ENCODE assay signal across 14 cellular contexts in genomic region chr17:78697846-78698343, GRCh38.
DNase-seq lines count a peak whose midpoint lies in the region; ATAC-seq and TF ChIP-seq lines count a peak whose summit lies in the region.
"Had no signal": no experiment of that assay in that cellular context is flagged by ENCODE, and none has a peak within 500 bp of the region (broad histone marks: within the 10 kb centered on the region; RNA-seq: fewer than 3 reads in every experiment).

No MANE protein-coding gene starts in this region.

- H3K4ac ChIP-seq in mesenchymal stem cell (ENCODE audit: low read depth in 1 of 2, low read length in 2 of 2), result no peak overlapping the region

- H3K27me3 ChIP-seq in OCI-LY3 (ENCODE audit: low read depth, low read length) (no peaks in the 10 kb centered on the region), mesenchymal stem cell (ENCODE audit: control insufficient read depth in 1 of 2, insufficient read depth in 1 of 2, low read length in 2 of 2) (no peaks in the 10 kb centered on the region)

- H3K36me3 ChIP-seq in OCI-LY3 (replicated peaks; ENCODE audit: low read depth, low read length), result peaks cover 43% of the 10 kb centered on the region
- peaks cover 27 to 76% of the 10 kb centered on the region in 2 experiments for H3K36me3 ChIP-seq in mesenchymal stem cell (ENCODE audit: control insufficient read depth in 1 of 2, insufficient read depth in 2 of 2, low read depth in 1 of 2, low read length in 2 of 2)

- H2AFZ ChIP-seq in OCI-LY3 (ENCODE audit: low read depth, low read length), result no peak overlapping the region
- H2AFZ ChIP-seq in mesenchymal stem cell (ENCODE audit: low read depth, low read length), result no peak overlapping the region

- no peak overlapping the region for H3K14ac ChIP-seq in mesenchymal stem cell (ENCODE audit: low read length in 2 of 2)

- no peak overlapping the region for H3K18ac ChIP-seq in mesenchymal stem cell (ENCODE audit: low read depth in 1 of 2, low read length in 2 of 2)

- H2BK120ac ChIP-seq in mesenchymal stem cell (ENCODE audit: low read depth, low read length), result no peak overlapping the region

- WGBS in mesenchymal stem cell, result 97% methylated on average over 19 of the region's 21 CpGs

- no peaks in the 10 kb centered on the region for H4K20me1 ChIP-seq in OCI-LY3 (ENCODE audit: insufficient read depth, low read length)

- H3K27me3 Mint-ChIP-seq in activated naive CD4-positive, alpha-beta T cell treated with anti-CD3 and anti-CD28 coated beads for 36 hours (ENCODE audit: low read depth), result no peaks in the 10 kb centered on the region
- no peaks in the 10 kb centered on the region for H3K27me3 Mint-ChIP-seq in stimulated activated memory B cell treated with anti-CD40 and anti-IgM and Interleukin-4, amounts not matched to agents 10 μg/mL and 1 μg/mL and 100 μg/mL, for 72 hours

- H3K4me3 ChIP-seq in OCI-LY3 (ENCODE audit: low read length), result no peak overlapping the region
- no peak overlapping the region for H3K4me3 ChIP-seq in mesenchymal stem cell (ENCODE audit: insufficient read depth in 1 of 2, low read depth in 1 of 2, low read length in 2 of 2)
- H3K4me3 ChIP-seq: smooth muscle cell had no signal

- H3K4me1 ChIP-seq in OCI-LY3 (ENCODE audit: low read length), result peaks cover 60% of the 10 kb centered on the region
- peaks cover 2% of the 10 kb centered on the region for H3K4me1 ChIP-seq in mesenchymal stem cell (ENCODE audit: control insufficient read depth, insufficient read depth, low read depth, low read length)
- H3K4me1 ChIP-seq: Caco-2 had no signal

- H3K79me1 ChIP-seq in mesenchymal stem cell (replicated peaks; ENCODE audit: low read length, poor library complexity, severe bottlenecking), result peaks cover 2% of the 10 kb centered on the region

- H3K4me3 Mint-ChIP-seq in activated naive CD4-positive, alpha-beta T cell treated with anti-CD3 and anti-CD28 coated beads for 36 hours, result no peak overlapping the region
- peak overlapping the region; percentile 22 for H3K4me3 Mint-ChIP-seq in stimulated activated memory B cell treated with anti-CD40 and anti-IgM and Interleukin-4, amounts not matched to agents 10 μg/mL and 1 μg/mL and 100 μg/mL, for 72 hours

- peaks cover 29% of the 10 kb centered on the region for H3K79me2 ChIP-seq in OCI-LY3 (ENCODE audit: low read length)

- peak; percentile 82 for ATAC-seq in stimulated activated memory B cell treated with anti-CD40 and anti-IgM and Interleukin-4, amounts not matched to agents 10 μg/mL and 1 μg/mL and 100 μg/mL, for 72 hours
- no peak for ATAC-seq in GM21825 (IDR thresholded peaks at IDR 0.05; ENCODE audit: unreplicated experiment)

- peaks cover 44% of the 10 kb centered on the region for H3K36me3 Mint-ChIP-seq in activated naive CD4-positive, alpha-beta T cell treated with anti-CD3 and anti-CD28 coated beads for 36 hours (ENCODE audit: low read depth)
- peaks cover 87% of the 10 kb centered on the region for H3K36me3 Mint-ChIP-seq in stimulated activated memory B cell treated with anti-CD40 and anti-IgM and Interleukin-4, amounts not matched to agents 10 μg/mL and 1 μg/mL and 100 μg/mL, for 72 hours

- H3K27ac ChIP-seq in OCI-LY3 (ENCODE audit: low read length) (peak overlapping the region; percentile 98), cingulate gyrus (ENCODE audit: low read depth, low read length) (peak overlapping the region; percentile 24), mesenchymal stem cell (ENCODE audit: low read length, poor library complexity, severe bottlenecking) (no peak overlapping the region)

- H2BK12ac ChIP-seq in mesenchymal stem cell (ENCODE audit: low read length in 2 of 2), result no peak overlapping the region

- TF ChIP-seq CTCF in OCI-LY3 (IDR thresholded peaks at IDR 0.05; ENCODE audit: low read depth, low read length), result no peak

- peak overlapping the region; percentile 52 for H3K27ac Mint-ChIP-seq in activated naive CD4-positive, alpha-beta T cell treated with anti-CD3 and anti-CD28 coated beads for 36 hours
- peak overlapping the region; percentile 77 for H3K27ac Mint-ChIP-seq in stimulated activated memory B cell treated with anti-CD40 and anti-IgM and Interleukin-4, amounts not matched to agents 10 μg/mL and 1 μg/mL and 100 μg/mL, for 72 hours

- no peak overlapping the region for H2BK5ac ChIP-seq in mesenchymal stem cell (ENCODE audit: low read depth, low read length, poor library complexity, severe bottlenecking)

- no peak overlapping the region for H2AK5ac ChIP-seq in mesenchymal stem cell (ENCODE audit: low read length, severe bottlenecking)

- DNase-seq in activated naive CD4-positive, alpha-beta T cell treated with anti-CD3 and anti-CD28 coated beads for 36 hours, result no peak
- no peak for DNase-seq in activated naive CD4-positive, alpha-beta T cell (lab: John Stamatoyannopoulos, UW)
- DNase-seq in mesenchymal stem cell, result no peak
- no peak for DNase-seq in retina
- DNase-seq: ACHN; Caco-2; NCI-H187; NCI-H510A; stimulated activated naive CD4-positive, alpha-beta T cell treated with Interleukin-2 at 50 U/mL for 16 hours had no signal

- H4K8ac ChIP-seq in mesenchymal stem cell (ENCODE audit: low read length), result no peak overlapping the region

- intact Hi-C loops in activated naive CD4-positive, alpha-beta T cell treated with anti-CD3 and anti-CD28 coated beads for 36 hours (cut with micrococcal nuclease), result no loop called here

- H3K9ac ChIP-seq in OCI-LY3 (ENCODE audit: low read length), result peak overlapping the region; percentile 64; the same call in 1 of the 2 replicates
- no peak overlapping the region for H3K9ac ChIP-seq in mesenchymal stem cell (ENCODE audit: low read length)

- H3K4me1 Mint-ChIP-seq in activated naive CD4-positive, alpha-beta T cell treated with anti-CD3 and anti-CD28 coated beads for 36 hours (ENCODE audit: low read depth), result peaks cover 5% of the 10 kb centered on the region
- peaks cover 65% of the 10 kb centered on the region for H3K4me1 Mint-ChIP-seq in stimulated activated memory B cell treated with anti-CD40 and anti-IgM and Interleukin-4, amounts not matched to agents 10 μg/mL and 1 μg/mL and 100 μg/mL, for 72 hours

- H3K9me3 Mint-ChIP-seq in activated naive CD4-positive, alpha-beta T cell treated with anti-CD3 and anti-CD28 coated beads for 36 hours, result no peaks in the 10 kb centered on the region
- no peaks in the 10 kb centered on the region for H3K9me3 Mint-ChIP-seq in stimulated activated memory B cell treated with anti-CD40 and anti-IgM and Interleukin-4, amounts not matched to agents 10 μg/mL and 1 μg/mL and 100 μg/mL, for 72 hours

- no peak overlapping the region for H2BK15ac ChIP-seq in mesenchymal stem cell (ENCODE audit: low read depth, poor library complexity, severe bottlenecking)

- CTCF ChIA-PET in activated naive CD4-positive, alpha-beta T cell treated with anti-CD3 and anti-CD28 coated beads for 36 hours (lab: Charles Lee), result interaction anchor here (0.6 to 2.5 kb wide), 3 partner anchors 9 to 188 kb away, joined by 3 to 14 read pairs (median 3); no protein-coding TSS in a partner anchor

- no peak overlapping the region for H3K23ac ChIP-seq in mesenchymal stem cell (ENCODE audit: low read length in 2 of 2)

- peak overlapping the region; percentile 89 for H3K4me2 ChIP-seq in OCI-LY3 (ENCODE audit: low read length)
- H3K4me2 ChIP-seq in mesenchymal stem cell (ENCODE audit: low read length, poor library complexity, severe bottlenecking), result no peak overlapping the region
- H3K4me2 ChIP-seq: smooth muscle cell had no signal

- H4K91ac ChIP-seq in mesenchymal stem cell (ENCODE audit: low read length), result no peak overlapping the region

- H3K9me3 ChIP-seq in OCI-LY3 (ENCODE audit: insufficient read depth, low read length) (no peaks in the 10 kb centered on the region), mesenchymal stem cell (ENCODE audit: control insufficient read depth, low read length) (no peaks in the 10 kb centered on the region)
- H3K9me3 ChIP-seq: Caco-2 had no signal
